Comparison of ENCODE assay signal across 1 cellular context in the genomic region with DNA sequence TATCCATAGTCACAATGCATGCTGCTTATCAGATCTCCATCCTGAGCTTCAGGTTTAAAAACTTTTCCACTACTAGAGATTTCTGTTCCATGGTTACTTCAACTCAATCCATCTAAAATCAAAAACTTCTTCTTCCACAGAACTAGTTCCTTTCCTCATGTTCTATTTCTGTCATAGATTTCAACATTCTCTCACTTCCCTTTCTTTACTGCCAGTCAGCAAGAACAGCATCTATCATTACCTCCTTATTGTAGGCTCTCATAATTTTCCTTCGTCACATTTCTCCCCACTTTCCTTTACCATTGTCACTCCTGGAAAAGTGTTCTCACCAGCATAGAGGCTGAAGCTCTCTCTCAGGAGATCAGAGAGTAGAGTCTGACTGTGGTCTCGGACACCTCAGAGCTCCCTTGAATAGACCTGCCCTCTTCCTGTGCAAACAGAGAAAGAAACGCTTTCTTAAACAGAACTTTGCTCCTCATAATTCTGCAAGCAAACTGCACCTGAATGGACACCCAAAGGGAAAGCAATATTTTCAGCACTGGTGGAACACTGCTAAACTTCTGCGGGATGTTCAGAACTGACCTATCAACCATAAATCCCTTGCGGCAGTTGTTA.
TF ChIP-seq lines count a peak whose summit lies in the region.

No MANE protein-coding gene starts in this region.

TF ChIP-seq in HepG2, 621 proteins besides CTCF, POLR2A, EP300 and RAD21 (continued from another document):
- TF ChIP-seq, protein P1, sequence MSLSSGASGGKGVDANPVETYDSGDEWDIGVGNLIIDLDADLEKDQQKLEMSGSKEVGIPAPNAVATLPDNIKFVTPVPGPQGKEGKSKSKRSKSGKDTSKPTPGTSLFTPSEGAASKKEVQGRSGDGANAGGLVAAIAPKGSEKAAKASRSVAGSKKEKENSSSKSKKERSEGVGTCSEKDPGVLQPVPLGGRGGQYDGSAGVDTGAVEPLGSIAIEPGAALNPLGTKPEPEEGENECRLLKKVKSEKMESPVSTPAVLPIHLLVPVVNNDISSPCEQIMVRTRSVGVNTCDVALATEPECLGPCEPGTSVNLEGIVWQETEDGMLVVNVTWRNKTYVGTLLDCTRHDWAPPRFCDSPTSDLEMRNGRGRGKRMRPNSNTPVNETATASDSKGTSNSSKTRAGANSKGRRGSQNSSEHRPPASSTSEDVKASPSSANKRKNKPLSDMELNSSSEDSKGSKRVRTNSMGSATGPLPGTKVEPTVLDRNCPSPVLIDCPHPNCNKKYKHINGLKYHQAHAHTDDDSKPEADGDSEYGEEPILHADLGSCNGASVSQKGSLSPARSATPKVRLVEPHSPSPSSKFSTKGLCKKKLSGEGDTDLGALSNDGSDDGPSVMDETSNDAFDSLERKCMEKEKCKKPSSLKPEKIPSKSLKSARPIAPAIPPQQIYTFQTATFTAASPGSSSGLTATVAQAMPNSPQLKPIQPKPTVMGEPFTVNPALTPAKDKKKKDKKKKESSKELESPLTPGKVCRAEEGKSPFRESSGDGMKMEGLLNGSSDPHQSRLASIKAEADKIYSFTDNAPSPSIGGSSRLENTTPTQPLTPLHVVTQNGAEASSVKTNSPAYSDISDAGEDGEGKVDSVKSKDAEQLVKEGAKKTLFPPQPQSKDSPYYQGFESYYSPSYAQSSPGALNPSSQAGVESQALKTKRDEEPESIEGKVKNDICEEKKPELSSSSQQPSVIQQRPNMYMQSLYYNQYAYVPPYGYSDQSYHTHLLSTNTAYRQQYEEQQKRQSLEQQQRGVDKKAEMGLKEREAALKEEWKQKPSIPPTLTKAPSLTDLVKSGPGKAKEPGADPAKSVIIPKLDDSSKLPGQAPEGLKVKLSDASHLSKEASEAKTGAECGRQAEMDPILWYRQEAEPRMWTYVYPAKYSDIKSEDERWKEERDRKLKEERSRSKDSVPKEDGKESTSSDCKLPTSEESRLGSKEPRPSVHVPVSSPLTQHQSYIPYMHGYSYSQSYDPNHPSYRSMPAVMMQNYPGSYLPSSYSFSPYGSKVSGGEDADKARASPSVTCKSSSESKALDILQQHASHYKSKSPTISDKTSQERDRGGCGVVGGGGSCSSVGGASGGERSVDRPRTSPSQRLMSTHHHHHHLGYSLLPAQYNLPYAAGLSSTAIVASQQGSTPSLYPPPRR (CRISPR knock-in tag; IDR thresholded peaks at IDR 0.05; ENCODE audit: borderline replicate concordance) = no peak
- TF ChIP-seq, protein P2, sequence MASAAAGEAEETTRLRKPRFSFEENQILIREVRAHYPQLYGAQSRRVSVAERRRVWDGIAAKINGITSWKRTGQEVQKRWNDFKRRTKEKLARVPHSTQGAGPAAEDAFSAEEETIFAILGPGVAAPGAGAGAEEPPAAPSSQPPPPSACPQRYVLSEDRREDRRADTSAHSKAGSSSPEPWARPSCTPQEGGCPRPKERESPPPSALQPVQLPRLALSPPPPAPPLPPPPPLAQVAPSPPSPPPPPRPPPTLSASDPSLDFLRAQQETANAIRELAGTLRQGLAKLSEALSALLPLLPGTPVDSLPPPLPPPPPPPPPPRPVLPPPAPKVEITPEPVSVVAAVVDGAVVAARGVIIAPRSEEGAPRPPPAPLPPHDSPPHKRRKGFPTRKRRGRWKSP (CRISPR knock-in tag; IDR thresholded peaks at IDR 0.05) = no peak
- no peak for TF ChIP-seq XRCC5 (optimal IDR thresholded peaks at IDR 0.05; ENCODE audit: low read length)
- no peak for TF ChIP-seq ZNF510 (CRISPR knock-in tag; IDR thresholded peaks at IDR 0.05; ENCODE audit: low read depth)
- no peak for TF ChIP-seq NBN (conservative IDR thresholded peaks at IDR 0.05)
- TF ChIP-seq ZFP62 (CRISPR knock-in tag; IDR thresholded peaks at IDR 0.05) = no peak
- TF ChIP-seq MIER2 (CRISPR knock-in tag; IDR thresholded peaks at IDR 0.05) = no peak
- no peak for TF ChIP-seq SP4 (CRISPR knock-in tag; IDR thresholded peaks at IDR 0.05)
- no peak for TF ChIP-seq TOPORS (CRISPR knock-in tag; IDR thresholded peaks at IDR 0.05)
- no peak for TF ChIP-seq SCMH1 (CRISPR knock-in tag; IDR thresholded peaks at IDR 0.05; ENCODE audit: borderline replicate concordance)
- TF ChIP-seq, protein P3, sequence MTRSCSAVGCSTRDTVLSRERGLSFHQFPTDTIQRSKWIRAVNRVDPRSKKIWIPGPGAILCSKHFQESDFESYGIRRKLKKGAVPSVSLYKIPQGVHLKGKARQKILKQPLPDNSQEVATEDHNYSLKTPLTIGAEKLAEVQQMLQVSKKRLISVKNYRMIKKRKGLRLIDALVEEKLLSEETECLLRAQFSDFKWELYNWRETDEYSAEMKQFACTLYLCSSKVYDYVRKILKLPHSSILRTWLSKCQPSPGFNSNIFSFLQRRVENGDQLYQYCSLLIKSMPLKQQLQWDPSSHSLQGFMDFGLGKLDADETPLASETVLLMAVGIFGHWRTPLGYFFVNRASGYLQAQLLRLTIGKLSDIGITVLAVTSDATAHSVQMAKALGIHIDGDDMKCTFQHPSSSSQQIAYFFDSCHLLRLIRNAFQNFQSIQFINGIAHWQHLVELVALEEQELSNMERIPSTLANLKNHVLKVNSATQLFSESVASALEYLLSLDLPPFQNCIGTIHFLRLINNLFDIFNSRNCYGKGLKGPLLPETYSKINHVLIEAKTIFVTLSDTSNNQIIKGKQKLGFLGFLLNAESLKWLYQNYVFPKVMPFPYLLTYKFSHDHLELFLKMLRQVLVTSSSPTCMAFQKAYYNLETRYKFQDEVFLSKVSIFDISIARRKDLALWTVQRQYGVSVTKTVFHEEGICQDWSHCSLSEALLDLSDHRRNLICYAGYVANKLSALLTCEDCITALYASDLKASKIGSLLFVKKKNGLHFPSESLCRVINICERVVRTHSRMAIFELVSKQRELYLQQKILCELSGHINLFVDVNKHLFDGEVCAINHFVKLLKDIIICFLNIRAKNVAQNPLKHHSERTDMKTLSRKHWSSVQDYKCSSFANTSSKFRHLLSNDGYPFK (CRISPR knock-in tag; IDR thresholded peaks at IDR 0.05; ENCODE audit: borderline replicate concordance) = no peak
- no peak for TF ChIP-seq SP1 (IDR thresholded peaks at IDR 0.05)
- no peak for TF ChIP-seq SP1 (CRISPR knock-in tag; IDR thresholded peaks at IDR 0.05)
- no peak for TF ChIP-seq RXRB (CRISPR knock-in tag; IDR thresholded peaks at IDR 0.05; ENCODE audit: borderline replicate concordance)
